ENCODE assay signal across 22 cellular contexts in genomic region chr20:18971574-18971973, GRCh38.
"Had no signal": no experiment of that assay in that cellular context is flagged by ENCODE, and none has a peak within 500 bp of the region (broad histone marks: within the 10 kb centered on the region; RNA-seq: fewer than 3 reads in every experiment).

No MANE protein-coding gene starts in this region.

- H3K27me3 ChIP-seq: neutrophil, upper lobe of right lung had no signal

- DNase-seq: activated CD4-positive, alpha-beta T cell treated with anti-CD3 and anti-CD28 coated beads, Interleukin-2, amount 50 U/mL, for 4 hours; activated CD8-positive, alpha-beta memory T cell treated with anti-CD3 and anti-CD28 coated beads, Interleukin-2, amount 50 U/mL, for 48 hours; activated naive CD4-positive, alpha-beta T cell; activated T-cell treated with anti-CD3 and anti-CD28 coated beads, Interleukin-2, amount 50 U/mL, for 4 hours; cerebellar nuclear complex; endodermal cell; hypothalamus; left colon; mesenchymal stem cell; right cardiac atrium; stimulated activated CD4-positive, alpha-beta T cell treated with anti-CD3 and anti-CD28 coated beads, Interleukin-4, amount 100 ng/mL, for 4 hours; stimulated activated naive CD8-positive, alpha-beta T cell treated with anti-CD3 and anti-CD28 coated beads, Interleukin-15, Interleukin-2, amounts not matched to agents 100 U/mL and 50 U/mL, for 24 hours; T1000; upper lobe of right lung had no signal

- H3K4me3 Mint-ChIP-seq: activated naive CD8-positive, alpha-beta T cell; activated T-cell treated with anti-CD3 and anti-CD28 coated beads, Interleukin-2, amount 50 U/mL, for 4 hours; endodermal cell; nephron; T-helper 1 cell treated with Interleukin-12 subunit alpha and Interleukin-12 subunit beta and Interleukin-4 antibody, amounts not matched to agents 30 μg/mL and 1 μg/mL, for 36 hours; WTC11 had no signal

- H3K4me3 ChIP-seq: coronary artery, upper lobe of right lung had no signal

- H3K36me3 Mint-ChIP-seq: activated naive CD8-positive, alpha-beta T cell; WTC11 had no signal

- H3K4me1 Mint-ChIP-seq: endodermal cell had no signal

- H3K27ac Mint-ChIP-seq: activated naive CD8-positive, alpha-beta T cell; activated T-helper 2 cell treated with anti-CD3 and anti-CD28 coated beads, Interferon-gamma antibody, Interleukin-2, Interleukin-4, amounts not matched to agents 10 μg/mL and 5 μg/mL and 100 μg/mL, durations not matched to agents 14 hours and 24 hours and 36 hours; endodermal cell; nephron; T-helper 1 cell treated with Interleukin-12 subunit alpha and Interleukin-12 subunit beta and Interleukin-4 antibody, amounts not matched to agents 30 μg/mL and 1 μg/mL, for 36 hours; WTC11 had no signal

- H3K9me3 Mint-ChIP-seq: activated T-cell treated with anti-CD3 and anti-CD28 coated beads, Interleukin-2, amount 50 U/mL, for 4 hours; activated T-helper 2 cell treated with anti-CD3 and anti-CD28 coated beads, Interferon-gamma antibody, Interleukin-2, Interleukin-4, amounts not matched to agents 10 μg/mL and 5 μg/mL and 100 μg/mL, durations not matched to agents 14 hours and 24 hours and 36 hours; endodermal cell; T-helper 1 cell treated with Interleukin-12 subunit alpha and Interleukin-12 subunit beta and Interleukin-4 antibody, amounts not matched to agents 30 μg/mL and 1 μg/mL, for 36 hours had no signal

- ATAC-seq: activated T-cell treated with anti-CD3 and anti-CD28 coated beads, Interleukin-2, amount 50 U/mL, for 4 hours; left colon; right cardiac atrium; stimulated activated naive CD8-positive, alpha-beta T cell treated with anti-CD3 and anti-CD28 coated beads, Interleukin-15, Interleukin-2, amounts not matched to agents 100 U/mL and 50 U/mL, for 24 hours; upper lobe of right lung had no signal

- H3K27me3 Mint-ChIP-seq: activated naive CD8-positive, alpha-beta T cell had no signal

- H3K27ac ChIP-seq: coronary artery, neutrophil, parathyroid adenoma, upper lobe of right lung had no signal

- H3K4me1 ChIP-seq: upper lobe of right lung had no signal

- H3K36me3 ChIP-seq: neutrophil, upper lobe of right lung had no signal

- H3K9me3 ChIP-seq: neutrophil, upper lobe of right lung had no signal
